ENCODE assay signal across 5 cellular contexts in genomic region chr2:107745100-107745499, GRCh38.
"Had no signal": no experiment of that assay in that cellular context is flagged by ENCODE, and none has a peak within 500 bp of the region (broad histone marks: within the 10 kb centered on the region; RNA-seq: fewer than 3 reads in every experiment).

No MANE protein-coding gene starts in this region.

- DNase-seq: H9, HCEC 1CT, IMR-90, KBM-7 had no signal

- H3K4me1 Mint-ChIP-seq: H9 had no signal

- H3K27ac Mint-ChIP-seq: GM23338, H9 had no signal

- H3K4me3 ChIP-seq: GM23338 had no signal

- H3K4me3 Mint-ChIP-seq: GM23338, H9 had no signal
